31 cellular contexts compared by ENCODE assay signal in genomic region chr10:28924585-28925153, GRCh38.
DNase-seq lines count a peak whose midpoint lies in the region; ATAC-seq and TF ChIP-seq lines count a peak whose summit lies in the region.
"Had no signal": no experiment of that assay in that cellular context is flagged by ENCODE, and none has a peak within 500 bp of the region (broad histone marks: within the 10 kb centered on the region; RNA-seq: fewer than 3 reads in every experiment).

No MANE protein-coding gene starts in this region.

- H3K4me1 Mint-ChIP-seq in H9 = peaks cover 22 to 26% of the 10 kb centered on the region in 2 experiments
- H3K4me1 Mint-ChIP-seq in neural progenitor cell = peaks cover 6% of the 10 kb centered on the region
- no peaks in the 10 kb centered on the region for H3K4me1 Mint-ChIP-seq in activated CD8-positive, alpha-beta memory T cell treated with anti-CD3 and anti-CD28 coated beads, Interleukin-2, amount 10 ng/mL, durations not matched to agents 7 days and 5 days

- H3F3A ChIP-seq in neural progenitor cell (ENCODE audit: low read depth) = no peaks in the 10 kb centered on the region

- peak overlapping the region; percentile 6 for H3K14ac ChIP-seq in H9 (ENCODE audit: insufficient read depth, low read length)

- WGBS in H9 (ENCODE audit: extremely low coverage, insufficient read length, low lambda C conversion rate) = no CpG with 5 or more reads among the region's 14 CpGs

- no peak overlapping the region for H3K23ac ChIP-seq in H9 (ENCODE audit: insufficient read length, low read depth, low read length)

- H3K4me2 ChIP-seq in H9 (ENCODE audit: insufficient read depth, insufficient read length, low read length) = peak overlapping the region; percentile 34
- H3K4me2 ChIP-seq in neural progenitor cell = peak overlapping the region; percentile 32

- H3K36me3 Mint-ChIP-seq in H9 (ENCODE audit: insufficient read depth in 1 of 3, low read depth in 3 of 3) = no peaks in the 10 kb centered on the region
- no peaks in the 10 kb centered on the region for H3K36me3 Mint-ChIP-seq in neural progenitor cell
- H3K36me3 Mint-ChIP-seq in activated CD8-positive, alpha-beta memory T cell treated with anti-CD3 and anti-CD28 coated beads, Interleukin-2, amount 10 ng/mL, durations not matched to agents 7 days and 5 days = no peaks in the 10 kb centered on the region
- H3K36me3 Mint-ChIP-seq: activated naive CD8-positive, alpha-beta T cell had no signal

- H3K36me3 ChIP-seq in neural progenitor cell = no peaks in the 10 kb centered on the region
- H3K36me3 ChIP-seq in thoracic aorta = no peaks in the 10 kb centered on the region
- H3K36me3 ChIP-seq: ascending aorta; BLaER1 treated with 17β-estradiol and CSF1 and Interleukin-3, amounts not matched to agents 10 nM and 100 nM; SJSA1; stomach; thyroid gland had no signal

- H3K4me1 ChIP-seq in H9 (ENCODE audit: insufficient read depth, low read length) = no peaks in the 10 kb centered on the region
- H3K4me1 ChIP-seq in neural progenitor cell = peaks cover 4% of the 10 kb centered on the region
- H3K4me1 ChIP-seq in thoracic aorta (ENCODE audit: control insufficient read depth in 1 of 2, low read depth in 2 of 2) = peaks cover 0 to 6% of the 10 kb centered on the region in 2 donors
- H3K4me1 ChIP-seq: parathyroid adenoma, stomach, thyroid gland had no signal

- no peak overlapping the region for H2BK120ac ChIP-seq in H9 (ENCODE audit: low read depth, low read length, poor library complexity, severe bottlenecking)

- no peak overlapping the region for H3K27ac ChIP-seq in H9 (ENCODE audit: insufficient read length, low read depth, low read length)
- peak overlapping the region; percentile 6 to 69 for H3K27ac ChIP-seq in coronary artery
- no peak overlapping the region for H3K27ac ChIP-seq in neural progenitor cell
- H3K27ac ChIP-seq in thoracic aorta = no peak overlapping the region
- H3K27ac ChIP-seq: BLaER1 treated with 17β-estradiol and CSF1 and Interleukin-3, amounts not matched to agents 10 nM and 100 nM; parathyroid adenoma; SJSA1; stomach; thyroid gland; VCaP had no signal

- CTCF ChIA-PET in activated CD8-positive, alpha-beta memory T cell treated with anti-CD3 and anti-CD28 coated beads, Interleukin-2, amount 10 ng/mL, durations not matched to agents 7 days and 5 days (lab: Charles Lee) = interaction anchor here (0.7 kb wide), 1 partner anchor 7 kb away, joined by 3 read pairs; no protein-coding TSS in a partner anchor

- H3K79me2 ChIP-seq in H9 (ENCODE audit: insufficient read depth, low read length) (no peaks in the 10 kb centered on the region), neural progenitor cell (ENCODE audit: low read depth) (no peaks in the 10 kb centered on the region)
- H3K79me2 ChIP-seq: parathyroid adenoma had no signal

- no peak overlapping the region for H3T11ph ChIP-seq in H9 (ENCODE audit: low read length)

- H3K9me3 ChIP-seq in H9 (ENCODE audit: control insufficient read depth, low read depth, low read length) = no peaks in the 10 kb centered on the region
- H3K9me3 ChIP-seq in neural progenitor cell (ENCODE audit: low read depth) = no peaks in the 10 kb centered on the region
- no peaks in the 10 kb centered on the region for H3K9me3 ChIP-seq in thoracic aorta
- H3K9me3 ChIP-seq: ascending aorta, mucosa of descending colon, SJSA1, stomach, thyroid gland had no signal

- H3K4ac ChIP-seq in H9 (ENCODE audit: low read depth, low read length) = no peak overlapping the region

- no peak overlapping the region for H3K18ac ChIP-seq in H9 (ENCODE audit: insufficient read length, low read depth, low read length)

- TF ChIP-seq CTCF in H9 (conservative IDR thresholded peaks at IDR 0.05) (no peak), coronary artery (IDR thresholded peaks at IDR 0.05) (no peak), neural progenitor cell (IDR thresholded peaks at IDR 0.05) (no peak), thoracic aorta (IDR thresholded peaks at IDR 0.05) (no peak)

- H3K4me3 Mint-ChIP-seq in H9 = peak overlapping the region in 1 of 2 experiments; percentile 28; a peak in 1 of 5 replicates
- H3K4me3 Mint-ChIP-seq in neural progenitor cell = no peak overlapping the region
- H3K4me3 Mint-ChIP-seq in activated CD8-positive, alpha-beta memory T cell treated with anti-CD3 and anti-CD28 coated beads, Interleukin-2, amount 10 ng/mL, durations not matched to agents 7 days and 5 days = no peak overlapping the region
- H3K4me3 Mint-ChIP-seq: activated naive CD8-positive, alpha-beta T cell had no signal

- no peak overlapping the region for H2BK5ac ChIP-seq in H9 (ENCODE audit: insufficient read length, low read length)

- H4K91ac ChIP-seq in H9 (ENCODE audit: insufficient read length, low read depth, low read length) = no peak overlapping the region

- H2AFZ ChIP-seq in H9 (ENCODE audit: low read length) = no peak overlapping the region
- H2AFZ ChIP-seq in neural progenitor cell (replicated peaks) = no peak overlapping the region
- H2AFZ ChIP-seq: parathyroid adenoma had no signal

- H3K4me3 ChIP-seq in coronary artery = peak overlapping the region; percentile 60
- peak overlapping the region; percentile 22 for H3K4me3 ChIP-seq in neural progenitor cell
- H3K4me3 ChIP-seq in thoracic aorta = peak overlapping the region; percentile 42
- H3K4me3 ChIP-seq: BLaER1 treated with 17β-estradiol and CSF1 and Interleukin-3, amounts not matched to agents 10 nM and 100 nM; lung; mucosa of descending colon; SJSA1; stomach; thyroid gland had no signal

- H2AK5ac ChIP-seq in H9 (ENCODE audit: insufficient read length, low read length) = no peak overlapping the region

- H2BK15ac ChIP-seq in H9 (ENCODE audit: low read depth, low read length) = no peak overlapping the region

- H2BK12ac ChIP-seq in H9 (ENCODE audit: insufficient read length, low read depth, low read length) = no peak overlapping the region

- H4K5ac ChIP-seq in H9 (ENCODE audit: insufficient read length, low read depth, low read length) = no peak overlapping the region

- H3K27me3 Mint-ChIP-seq in H9 (ENCODE audit: low read depth) (peaks cover 2% of the 10 kb centered on the region), neural progenitor cell (ENCODE audit: insufficient read depth, low read depth) (peaks cover 7% of the 10 kb centered on the region)
- peaks cover 11% of the 10 kb centered on the region for H3K27me3 Mint-ChIP-seq in activated CD8-positive, alpha-beta memory T cell treated with anti-CD3 and anti-CD28 coated beads, Interleukin-2, amount 10 ng/mL, durations not matched to agents 7 days and 5 days

- no peak overlapping the region for H3K56ac ChIP-seq in H9 (ENCODE audit: insufficient read length, low read depth, low read length)

- DNase-seq in H9 (no peak), coronary artery (ENCODE audit: low spot score) (no peak), neural progenitor cell (ENCODE audit: low spot score) (no peak), thoracic aorta (ENCODE audit: low spot score) (no peak), HT-29 (ENCODE audit: low spot score) (no peak)
- no peak for DNase-seq in activated CD8-positive, alpha-beta memory T cell treated with anti-CD3 and anti-CD28 coated beads, Interleukin-2, amount 10 ng/mL, durations not matched to agents 7 days and 5 days
- no peak for DNase-seq in activated effector memory CD4-positive, alpha-beta T cell treated with Interleukin-2 at 50 U/mL for 16 hours
- DNase-seq: activated CD4-positive, alpha-beta T cell treated with anti-CD3 and anti-CD28 coated beads for 4 hours; activated effector memory CD4-positive, alpha-beta T cell treated with anti-CD3 and anti-CD28 coated beads, Interleukin-2, amount 50 U/mL, for 16 hours; caudate nucleus; cortex of kidney; DMS53; effector memory CD4-positive, alpha-beta T cell; KBM-7; mucosa of descending colon; NCI-H1092 treated with DMSO at 0.1 percent for 48 hours; NCI-H187; NCI-H446 treated with DMSO at 0.1 percent for 48 hours; stimulated activated CD4-positive, alpha-beta T cell treated with anti-CD3 and anti-CD28 coated beads, Interleukin-12 subunit alpha, Interleukin-12 subunit beta, amount 100 ng/mL, for 4 hours; stimulated activated CD4-positive, alpha-beta T cell treated with anti-CD3 and anti-CD28 coated beads, Interleukin-2, amount 100 ng/mL, for 48 hours; stomach; T-helper 9 cell; thyroid gland had no signal

- H4K20me1 ChIP-seq in H9 (ENCODE audit: control insufficient read depth, insufficient read depth, insufficient read length) (no peaks in the 10 kb centered on the region), neural progenitor cell (ENCODE audit: low read depth) (no peaks in the 10 kb centered on the region)
- H4K20me1 ChIP-seq: BLaER1 treated with 17β-estradiol and CSF1 and Interleukin-3, amounts not matched to agents 10 nM and 100 nM had no signal

- H3K23me2 ChIP-seq in H9 (ENCODE audit: insufficient read length, low read depth, low read length, poor library complexity, severe bottlenecking) = no peaks in the 10 kb centered on the region

- H4K8ac ChIP-seq in H9 (replicated peaks; ENCODE audit: insufficient read length, low read depth, low read length) = no peak overlapping the region

- H3K9ac ChIP-seq in H9 (ENCODE audit: extremely low read depth, insufficient read length, low read length) (no peak overlapping the region), neural progenitor cell (no peak overlapping the region)
- H3K9ac ChIP-seq: BLaER1 treated with 17β-estradiol and CSF1 and Interleukin-3, amounts not matched to agents 10 nM and 100 nM; parathyroid adenoma had no signal

- no peak overlapping the region for H2BK20ac ChIP-seq in H9 (ENCODE audit: low read depth, low read length, poor library complexity, severe bottlenecking)

- no peaks in the 10 kb centered on the region for H3K27me3 ChIP-seq in H9 (ENCODE audit: insufficient read depth, low read length)
- H3K27me3 ChIP-seq in neural progenitor cell = peaks cover 20% of the 10 kb centered on the region
- H3K27me3 ChIP-seq in thoracic aorta (replicated peaks; ENCODE audit: insufficient read depth) = no peaks in the 10 kb centered on the region
- H3K27me3 ChIP-seq: ascending aorta, SJSA1, thyroid gland had no signal

- no peak overlapping the region for H3K27ac Mint-ChIP-seq in H9
- no peak overlapping the region for H3K27ac Mint-ChIP-seq in neural progenitor cell
- no peak overlapping the region for H3K27ac Mint-ChIP-seq in activated CD8-positive, alpha-beta memory T cell treated with anti-CD3 and anti-CD28 coated beads, Interleukin-2, amount 10 ng/mL, durations not matched to agents 7 days and 5 days
- H3K27ac Mint-ChIP-seq: activated naive CD8-positive, alpha-beta T cell had no signal

- no peak for ATAC-seq in thoracic aorta (ENCODE audit: insufficient number of reproducible peaks, low FRiP score, low read depth)
- no peak for ATAC-seq in activated CD8-positive, alpha-beta memory T cell treated with anti-CD3 and anti-CD28 coated beads, Interleukin-2, amount 10 ng/mL, durations not matched to agents 7 days and 5 days
- ATAC-seq: HCT116, mucosa of descending colon had no signal

- H3K9me3 Mint-ChIP-seq in H9 (no peaks in the 10 kb centered on the region; a peak in 1 of 5 replicates), neural progenitor cell (peaks cover 12% of the 10 kb centered on the region)
- no peaks in the 10 kb centered on the region for H3K9me3 Mint-ChIP-seq in activated CD8-positive, alpha-beta memory T cell treated with anti-CD3 and anti-CD28 coated beads, Interleukin-2, amount 10 ng/mL, durations not matched to agents 7 days and 5 days (ENCODE audit: low read depth)

- H3K79me1 ChIP-seq in H9 (ENCODE audit: insufficient read depth, low read depth, low read length, poor library complexity, severe bottlenecking) = no peaks in the 10 kb centered on the region

Comparison
In these comparisons a context has a peak if more than half of its experiments do, and no peak if none do; other contexts are left out.
1. H3K27ac ChIP-seq: peak in coronary artery (2 of 2); none in H9 (single experiment), neural progenitor cell (single experiment) and thoracic aorta (0 of 2).
2. Peak in every context shown above with its lines, with median percentiles within 50 percentile points of each other: H3K4me3 ChIP-seq.